ENCODE assay signal across 8 cellular contexts in the genomic region with DNA sequence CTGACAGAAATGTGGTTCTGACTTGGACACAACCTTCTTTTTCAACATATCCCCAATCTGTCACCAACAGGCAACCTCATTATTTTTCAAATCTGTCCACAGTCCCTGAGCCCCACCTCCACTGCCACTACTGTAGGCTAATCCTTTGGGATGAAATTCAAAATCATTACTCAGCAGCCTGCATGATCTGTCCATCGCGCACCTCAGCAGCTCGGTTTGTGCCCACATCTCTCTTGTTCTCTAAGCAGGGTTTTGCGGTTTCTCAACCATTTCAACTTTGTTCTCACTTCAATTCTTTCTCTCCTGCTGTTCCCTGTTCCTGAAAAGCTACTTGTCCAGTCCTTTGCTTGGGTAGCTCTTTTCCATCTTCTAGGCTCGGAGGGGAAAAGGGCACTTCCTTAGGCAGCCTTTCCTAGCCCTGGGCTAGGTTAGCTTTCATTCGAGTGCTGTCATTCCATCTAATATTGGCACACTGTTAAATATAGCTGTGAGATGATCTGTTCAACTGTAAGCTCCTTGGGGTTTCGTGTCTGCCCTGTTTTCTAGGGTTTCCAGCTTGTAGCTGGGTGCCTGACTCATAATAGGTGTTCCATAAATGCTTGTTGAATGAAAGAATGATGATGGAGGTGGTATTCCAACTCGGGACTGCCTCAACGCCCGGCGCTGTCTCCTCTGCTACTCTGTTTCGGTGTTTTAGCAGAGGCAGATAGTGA. TPM values are rescaled to one million over a fixed set of nuclear protein-coding genes. Genes with fewer than 3 reads are reported as not detected.
A peak's percentile ranks its signal among the peaks of the same experiment; 100 is the strongest.
DNase-seq lines count a peak whose midpoint lies in the region; ATAC-seq and TF ChIP-seq lines count a peak whose summit lies in the region.

No MANE protein-coding gene starts in this region.

- TF ChIP-seq CTCF in adrenal gland (IDR thresholded peaks at IDR 0.05) (no peak), suprapubic skin (IDR thresholded peaks at IDR 0.05) (no peak)

- H3K27ac ChIP-seq in adrenal gland (peak overlapping the region; percentile 76 to 98 (median 92)), iPS-20b (ENCODE audit: low read length) (no peak overlapping the region), suprapubic skin (peak overlapping the region; percentile 89)

- no peak overlapping the region for H3K9ac ChIP-seq in iPS-20b (ENCODE audit: low read depth, low read length)

- H3K9me3 ChIP-seq in adrenal gland (replicated peaks in 1 of 3) = peaks cover 0 to 5% (median 0%) of the 10 kb centered on the region in 3 donors
- H3K9me3 ChIP-seq in iPS-20b (ENCODE audit: insufficient read depth, low read depth, low read length) = no peaks in the 10 kb centered on the region
- no peaks in the 10 kb centered on the region for H3K9me3 ChIP-seq in suprapubic skin

- H3K4me3 ChIP-seq in adrenal gland = peak overlapping the region in 2 of 4 donors; percentile 51 to 74
- peak overlapping the region; percentile 82 for H3K4me3 ChIP-seq in iPS-20b (ENCODE audit: low read length)
- H3K4me3 ChIP-seq in suprapubic skin = peak overlapping the region; percentile 52

- intact Hi-C loops in adrenal gland (cut with DNase I) = no loop called here

- in situ Hi-C loops in ACHN (cut with HindIII; ENCODE audit: low pct_ligation_motif_present, low pct_unique_long_range_greater_than_20kb, low sequenced_read_pairs) = no loop called here

- ATAC-seq in HG02759 (IDR thresholded peaks at IDR 0.05; ENCODE audit: unreplicated experiment) = peak; percentile 19
- ATAC-seq in GM21515 (IDR thresholded peaks at IDR 0.05; ENCODE audit: unreplicated experiment) = no peak

- WGBS in adrenal gland, 4 donors = 24 to 30% (median 27%) methylated on average over 11 to 12 of the region's 12 CpGs
- WGBS in suprapubic skin = 28% methylated on average over 12 of the region's 12 CpGs

- TF ChIP-seq EP300 in suprapubic skin (IDR thresholded peaks at IDR 0.05) = no peak

- TF ChIP-seq POLR2A in adrenal gland (IDR thresholded peaks at IDR 0.05) = no peak
- no peak for TF ChIP-seq POLR2A in suprapubic skin (IDR thresholded peaks at IDR 0.05)

- H3K36me3 ChIP-seq in adrenal gland (replicated peaks in 1 of 2) (peaks cover 0 to 7% of the 10 kb centered on the region in 2 donors), iPS-20b (ENCODE audit: insufficient read depth, low read depth, low read length) (peaks cover 30% of the 10 kb centered on the region), suprapubic skin (peaks cover 21% of the 10 kb centered on the region)

- no peaks in the 10 kb centered on the region for H3K27me3 ChIP-seq in adrenal gland
- H3K27me3 ChIP-seq in iPS-20b (ENCODE audit: insufficient read depth, low read length) = peaks cover 9% of the 10 kb centered on the region; the same call in 1 of the 2 replicates
- H3K27me3 ChIP-seq in suprapubic skin = no peaks in the 10 kb centered on the region

- peak; percentile 9 for DNase-seq in ACHN
- peak in 1 of 7 donors; percentile 25 for DNase-seq in adrenal gland
- no peak for DNase-seq in suprapubic skin (ENCODE audit: low spot score in 2 of 2)
- no peak for DNase-seq in activated effector memory CD4-positive, alpha-beta T cell treated with anti-CD3 and anti-CD28 coated beads, Interleukin-2, amount 50 U/mL, for 16 hours
- no peak for DNase-seq in NCI-H2196 treated with DMSO at 0.1 percent for 48 hours (lab: John Stamatoyannopoulos, UW; ENCODE audit: unreplicated experiment)

- H3K4me1 ChIP-seq in adrenal gland (replicated peaks in 1 of 2) = peaks cover 5 to 16% of the 10 kb centered on the region in 2 donors
- H3K4me1 ChIP-seq in iPS-20b (ENCODE audit: insufficient read depth, low read length) = no peaks in the 10 kb centered on the region
- H3K4me1 ChIP-seq in suprapubic skin = peaks cover 11% of the 10 kb centered on the region

RNA-seq across cellular contexts. Expression of a gene that starts 0.7 kb away (rescaled TPM):
- 10 to 100 TPM in 3 of 8 donors, 1 to 10 TPM in 5; 4.2 to 17.2 (median 6.0) TPM for total RNA-seq in adrenal gland
- polyA plus RNA-seq in adrenal gland = 1 to 10 TPM; 2.4 to 8.2 (median 2.6) TPM
- total RNA-seq in suprapubic skin = 10 to 100 TPM in 1 of 4 donors, 1 to 10 TPM in 2, under 1 TPM in 1; 0.95 to 11.0 (median 5.3) TPM

RNA-seq across cellular contexts. Expression of a gene that starts 12.6 kb away (rescaled TPM):
- 10 to 100 TPM; 27.5 to 54.2 (median 42.6) TPM for total RNA-seq in adrenal gland
- 100 to 1,000 TPM in 1 of 3 donors, 10 to 100 TPM in 2; 29.3 to 101 (median 38.2) TPM for polyA plus RNA-seq in adrenal gland
- 10 to 100 TPM; 27.9 to 34.8 (median 31.7) TPM for total RNA-seq in suprapubic skin
